15 cellular contexts compared by ENCODE assay signal in genomic region chr1:233254039-233254362, GRCh38.
"Had no signal": no experiment of that assay in that cellular context is flagged by ENCODE, and none has a peak within 500 bp of the region (broad histone marks: within the 10 kb centered on the region; RNA-seq: fewer than 3 reads in every experiment).

No MANE protein-coding gene starts in this region.

- H3K9ac ChIP-seq: neural progenitor cell, parathyroid adenoma had no signal

- H3K4me1 ChIP-seq: parathyroid adenoma had no signal

- H3K27me3 ChIP-seq: neural progenitor cell, stomach had no signal

- H3K27ac ChIP-seq: neural progenitor cell, parathyroid adenoma, stomach, VCaP had no signal

- FAIRE-seq: urothelium cell line had no signal

- H3K79me2 ChIP-seq: parathyroid adenoma had no signal

- H3K9me3 ChIP-seq: stomach had no signal

- H2AFZ ChIP-seq: neural progenitor cell, parathyroid adenoma had no signal

- ATAC-seq: activated CD8-positive, alpha-beta T cell treated with anti-CD3 and anti-CD28 coated beads for 36 hours; T-cell had no signal

- H3K4me2 ChIP-seq: neural progenitor cell had no signal

- H3K4me3 ChIP-seq: neural progenitor cell, stomach had no signal

- DNase-seq: activated CD4-positive, alpha-beta T cell treated with anti-CD3 and anti-CD28 coated beads for 4 hours; activated CD8-positive, alpha-beta memory T cell treated with anti-CD3 and anti-CD28 coated beads, Interleukin-2, amount 50 U/mL, for 48 hours; activated CD8-positive, alpha-beta T cell treated with anti-CD3 and anti-CD28 coated beads for 36 hours; activated naive CD4-positive, alpha-beta T cell; dermis blood vessel endothelial cell; erythroblast; left colon; retina; stimulated activated CD4-positive, alpha-beta T cell treated with anti-CD3 and anti-CD28 coated beads, Interleukin-4, amount 100 ng/mL, for 4 hours; stomach; T-cell had no signal
